8 cellular contexts compared by ENCODE assay signal in the genomic region with DNA sequence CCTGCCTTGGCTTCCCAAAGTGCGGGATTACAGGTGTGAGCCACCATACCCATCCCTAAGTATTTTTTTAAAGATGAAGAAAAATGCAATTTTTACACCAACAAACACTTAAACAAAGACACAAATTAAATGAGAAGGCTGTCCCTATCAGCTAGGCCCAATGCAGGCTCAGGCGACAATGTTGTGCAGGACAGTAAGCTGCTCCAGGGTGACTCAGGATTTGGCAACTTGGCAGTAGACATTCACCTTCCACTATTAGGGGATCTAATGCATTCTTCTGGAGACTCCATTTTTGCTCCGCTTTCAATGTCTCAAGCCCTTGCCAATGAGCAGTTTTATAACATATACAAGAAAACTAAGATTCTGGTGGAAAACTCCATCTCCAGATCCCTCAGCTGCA.
"Had no signal": no experiment of that assay in that cellular context is flagged by ENCODE, and none has a peak within 500 bp of the region (broad histone marks: within the 10 kb centered on the region; RNA-seq: fewer than 3 reads in every experiment).

No MANE protein-coding gene starts in this region.

- H3K4me1 ChIP-seq: lower lobe of right lung had no signal

- H3K9me3 ChIP-seq: lower lobe of right lung had no signal

- H3K4me3 ChIP-seq: lower lobe of right lung had no signal

- ATAC-seq: lower lobe of right lung had no signal

- DNase-seq: activated CD4-positive, alpha-beta T cell treated with anti-CD3 and anti-CD28 coated beads, Interleukin-2, amount 50 U/mL, for 1 hour; activated CD4-positive, CD25-positive, alpha-beta regulatory T cell; activated naive CD4-positive, alpha-beta T cell treated with anti-CD3 and anti-CD28 coated beads, Interleukin-2, amount 50 U/mL, for 16 hours; hippocampal formation; lower lobe of right lung; midbrain; naive B cell; small intestine had no signal

- H3K27ac ChIP-seq: lower lobe of right lung had no signal
